ENCODE assay signal across 21 cellular contexts in the genomic region with DNA sequence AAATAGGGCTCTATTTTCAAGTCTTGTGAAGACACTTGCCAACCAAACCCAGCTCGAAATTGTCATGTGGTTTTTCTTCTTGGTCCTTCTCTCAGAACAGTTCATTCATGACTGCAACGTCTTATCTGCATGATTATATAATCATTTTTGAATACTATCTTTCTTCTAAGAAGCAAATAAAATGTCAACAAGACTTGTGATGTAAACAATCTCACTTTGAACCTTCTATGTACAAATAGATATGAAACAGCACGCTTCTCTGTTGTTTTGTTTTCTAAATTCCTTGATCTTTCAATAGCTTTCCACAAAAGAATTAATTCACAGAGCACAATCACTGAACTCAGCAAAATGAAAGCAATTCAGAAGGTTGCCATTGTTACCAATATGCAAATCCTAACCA.
"Had no signal": no experiment of that assay in that cellular context is flagged by ENCODE, and none has a peak within 500 bp of the region (broad histone marks: within the 10 kb centered on the region; RNA-seq: fewer than 3 reads in every experiment).

No MANE protein-coding gene starts in this region.

- ATAC-seq: activated naive CD8-positive, alpha-beta T cell treated with anti-CD3 and anti-CD28 coated beads, Interleukin-2, amount 50 U/mL, for 24 hours; activated T-cell treated with anti-CD3 and anti-CD28 coated beads, Interleukin-2, amount 50 U/mL, for 4 hours; foreskin keratinocyte; left lobe of liver; right cardiac atrium; stimulated activated naive CD8-positive, alpha-beta T cell treated with anti-CD3 and anti-CD28 coated beads, Interleukin-15, Interleukin-2, amounts not matched to agents 100 U/mL and 50 U/mL, for 24 hours had no signal

- H3K27ac Mint-ChIP-seq: activated CD4-positive, alpha-beta T cell treated with anti-CD3 and anti-CD28 coated beads, Interleukin-2, amount 10 ng/mL, durations not matched to agents 7 days and 5 days; activated naive CD4-positive, alpha-beta T cell treated with anti-CD3 and anti-CD28 coated beads, Interleukin-2, amount 10 ng/mL, durations not matched to agents 7 days and 5 days; activated naive CD8-positive, alpha-beta T cell treated with anti-CD3 and anti-CD28 coated beads, Interleukin-2, amount 50 U/mL, for 24 hours; mesothelial cell of epicardium; nephron progenitor cell; progenitor cell of endocrine pancreas had no signal

- H3K4me3 Mint-ChIP-seq: activated CD4-positive, alpha-beta T cell treated with anti-CD3 and anti-CD28 coated beads, Interleukin-2, amount 10 ng/mL, durations not matched to agents 7 days and 5 days; activated naive CD4-positive, alpha-beta T cell treated with anti-CD3 and anti-CD28 coated beads, Interleukin-2, amount 10 ng/mL, durations not matched to agents 7 days and 5 days; activated naive CD8-positive, alpha-beta T cell treated with anti-CD3 and anti-CD28 coated beads, Interleukin-2, amount 50 U/mL, for 24 hours; activated T-cell treated with anti-CD3 and anti-CD28 coated beads, Interleukin-2, amount 50 U/mL, for 4 hours; mesothelial cell of epicardium; nephron progenitor cell had no signal

- H3K27me3 Mint-ChIP-seq: activated CD4-positive, alpha-beta T cell treated with anti-CD3 and anti-CD28 coated beads, Interleukin-2, amount 10 ng/mL, durations not matched to agents 7 days and 5 days; activated naive CD4-positive, alpha-beta T cell treated with anti-CD3 and anti-CD28 coated beads, Interleukin-2, amount 10 ng/mL, durations not matched to agents 7 days and 5 days; activated naive CD8-positive, alpha-beta T cell treated with anti-CD3 and anti-CD28 coated beads, Interleukin-2, amount 50 U/mL, for 24 hours; progenitor cell of endocrine pancreas had no signal

- H3K4me1 Mint-ChIP-seq: activated CD4-positive, alpha-beta T cell treated with anti-CD3 and anti-CD28 coated beads, Interleukin-2, amount 10 ng/mL, durations not matched to agents 7 days and 5 days; activated naive CD4-positive, alpha-beta T cell treated with anti-CD3 and anti-CD28 coated beads, Interleukin-2, amount 10 ng/mL, durations not matched to agents 7 days and 5 days; activated naive CD8-positive, alpha-beta T cell treated with anti-CD3 and anti-CD28 coated beads, Interleukin-2, amount 50 U/mL, for 24 hours; mesothelial cell of epicardium had no signal

- H3K27me3 ChIP-seq: foreskin keratinocyte, suprapubic skin, vagina had no signal

- DNase-seq: activated CD4-positive, alpha-beta T cell treated with anti-CD3 and anti-CD28 coated beads, Interleukin-2, amount 10 ng/mL, durations not matched to agents 7 days and 5 days; activated CD8-positive, alpha-beta memory T cell treated with anti-CD3 and anti-CD28 coated beads, Interleukin-2, amount 50 U/mL, for 4 hours; activated naive CD4-positive, alpha-beta T cell treated with anti-CD3 and anti-CD28 coated beads, Interleukin-2, amount 10 ng/mL, durations not matched to agents 7 days and 5 days; activated naive CD8-positive, alpha-beta T cell treated with anti-CD3 and anti-CD28 coated beads, Interleukin-2, amount 50 U/mL, for 24 hours; activated T-cell treated with anti-CD3 and anti-CD28 coated beads, Interleukin-2, amount 50 U/mL, for 4 hours; cortex of kidney; effector CD4-positive, alpha-beta T cell; foreskin keratinocyte; kidney; nephron progenitor cell; right cardiac atrium; stimulated activated CD4-positive, alpha-beta T cell treated with anti-CD3 and anti-CD28 coated beads, Interleukin-2, amount 100 ng/mL, for 24 hours; stimulated activated naive CD8-positive, alpha-beta T cell treated with anti-CD3 and anti-CD28 coated beads, Interleukin-15, Interleukin-2, amounts not matched to agents 100 U/mL and 50 U/mL, for 24 hours; trophoblast cell had no signal

- H3K36me3 Mint-ChIP-seq: activated naive CD4-positive, alpha-beta T cell treated with anti-CD3 and anti-CD28 coated beads, Interleukin-2, amount 10 ng/mL, durations not matched to agents 7 days and 5 days; mesothelial cell of epicardium had no signal

- H3K27ac ChIP-seq: epithelial cell of prostate, foreskin keratinocyte, suprapubic skin, vagina had no signal

- H3K4me3 ChIP-seq: lung, suprapubic skin, vagina had no signal

- H3K4me1 ChIP-seq: foreskin keratinocyte, suprapubic skin, vagina had no signal

- H3K9me3 ChIP-seq: suprapubic skin, vagina had no signal

- H3K36me3 ChIP-seq: suprapubic skin, vagina had no signal

- H3K9me3 Mint-ChIP-seq: activated T-cell treated with anti-CD3 and anti-CD28 coated beads, Interleukin-2, amount 50 U/mL, for 4 hours; nephron progenitor cell had no signal
